Comparison of ENCODE assay signal across 12 cellular contexts in the genomic region with DNA sequence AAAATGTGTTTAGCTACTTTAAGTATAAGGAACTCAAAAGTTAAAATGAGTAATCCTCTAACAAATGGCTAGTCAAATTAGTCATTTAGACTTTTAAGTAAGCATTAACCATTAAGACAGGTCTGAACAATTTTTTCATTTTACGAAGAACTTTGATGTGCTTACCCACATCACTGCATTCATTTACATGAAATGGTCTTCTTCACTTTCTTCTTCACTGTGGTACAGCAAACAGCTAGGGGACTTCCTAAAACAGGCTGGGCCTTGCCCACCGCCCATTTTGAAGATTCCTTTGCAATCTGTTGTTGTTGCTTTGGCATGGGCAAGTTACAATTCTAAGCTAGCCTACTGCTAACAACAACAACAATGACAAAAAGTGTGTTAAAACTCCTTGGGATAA.
A peak's percentile ranks its signal among the peaks of the same experiment; 100 is the strongest.
DNase-seq lines count a peak whose midpoint lies in the region; ATAC-seq, FAIRE-seq and TF ChIP-seq lines count a peak whose summit lies in the region.
"Had no signal": no experiment of that assay in that cellular context is flagged by ENCODE, and none has a peak within 500 bp of the region (broad histone marks: within the 10 kb centered on the region; RNA-seq: fewer than 3 reads in every experiment).

No MANE protein-coding gene starts in this region.

- no peak overlapping the region for H3K27ac ChIP-seq in CD8-positive, alpha-beta T cell (ENCODE audit: low read depth, low read length)
- H3K27ac ChIP-seq in Karpas-422 (ENCODE audit: low read length) = peak overlapping the region; percentile 96
- no peak overlapping the region for H3K27ac ChIP-seq in foreskin keratinocyte
- no peak overlapping the region for H3K27ac ChIP-seq in small intestine (ENCODE audit: low read depth in 1 of 2, low read length in 1 of 2)
- H3K27ac ChIP-seq: stomach had no signal

- H3K4me1 Mint-ChIP-seq in CD8-positive, alpha-beta T cell (ENCODE audit: low read depth) = peaks cover 79% of the 10 kb centered on the region

- DNase-seq in CD8-positive, alpha-beta T cell = peak in 1 of 7 experiments; percentile 18
- DNase-seq in Karpas-422 (peak; percentile 86), foreskin keratinocyte (peak; percentile 52 to 54), SW480 (ENCODE audit: low spot score) (no peak), DMS 273 treated with DMSO at 0.1 percent for 48 hours (lab: John Stamatoyannopoulos, UW) (no peak), small intestine (no peak), GM03348 (ENCODE audit: low spot score) (no peak)
- DNase-seq: central memory CD4-positive, alpha-beta T cell; NCI-H2171; nephron progenitor cell; stomach had no signal

- peaks cover 78% of the 10 kb centered on the region for H3K79me2 ChIP-seq in Karpas-422 (ENCODE audit: low read length)

- intact Hi-C loops in CD8-positive, alpha-beta T cell (cut with DNase I, micrococcal nuclease) = loop anchor here (2.0 to 10.0 kb wide), 3 partner anchors 17 to 373 kb away; partner anchors contain the start of gene CBLB (in 1 of the 2)

- ATAC-seq in CD8-positive, alpha-beta T cell = peak; percentile 39
- peak; percentile 23 for ATAC-seq in GM18858 (IDR thresholded peaks at IDR 0.05; ENCODE audit: unreplicated experiment)
- ATAC-seq in foreskin keratinocyte = peak; percentile 76

- no peaks in the 10 kb centered on the region for H3K27me3 ChIP-seq in CD8-positive, alpha-beta T cell (ENCODE audit: insufficient read depth, low read length)
- no peaks in the 10 kb centered on the region for H3K27me3 ChIP-seq in Karpas-422 (ENCODE audit: low read length)
- H3K27me3 ChIP-seq in foreskin keratinocyte = no peaks in the 10 kb centered on the region
- H3K27me3 ChIP-seq in small intestine (ENCODE audit: control insufficient read depth in 2 of 2, insufficient read depth in 2 of 2, low read length in 2 of 2) = no peaks in the 10 kb centered on the region
- H3K27me3 ChIP-seq: stomach had no signal

- no peak overlapping the region for H3K4me3 ChIP-seq in CD8-positive, alpha-beta T cell (ENCODE audit: low read depth, low read length)
- H3K4me3 ChIP-seq in Karpas-422 (ENCODE audit: low read length) (peak overlapping the region; percentile 54), small intestine (ENCODE audit: low read depth in 1 of 2, low read length in 2 of 2) (no peak overlapping the region)
- H3K4me3 ChIP-seq: stomach had no signal

- no peak for TF ChIP-seq CTCF in CD8-positive, alpha-beta T cell (IDR thresholded peaks at IDR 0.05)
- TF ChIP-seq CTCF in foreskin keratinocyte (conservative IDR thresholded peaks at IDR 0.05) = no peak

- H3K9me3 Mint-ChIP-seq in CD8-positive, alpha-beta T cell = no peaks in the 10 kb centered on the region

- H2AFZ ChIP-seq in Karpas-422 (ENCODE audit: low read length) = no peak overlapping the region

- peak overlapping the region; percentile 79 for H3K27ac Mint-ChIP-seq in CD8-positive, alpha-beta T cell
- H3K27ac Mint-ChIP-seq: nephron progenitor cell had no signal

- no peaks in the 10 kb centered on the region for H3K27me3 Mint-ChIP-seq in CD8-positive, alpha-beta T cell (ENCODE audit: low read depth)

- H3K9me2 ChIP-seq in Karpas-422 (replicated peaks; ENCODE audit: insufficient read depth, low read length) = no peaks in the 10 kb centered on the region

- peaks cover 36% of the 10 kb centered on the region for H3K4me1 ChIP-seq in CD8-positive, alpha-beta T cell (ENCODE audit: insufficient read depth, low read length)
- H3K4me1 ChIP-seq in Karpas-422 (ENCODE audit: low read length) (peaks cover 98% of the 10 kb centered on the region), foreskin keratinocyte (peaks cover 19% of the 10 kb centered on the region), small intestine (ENCODE audit: control insufficient read depth in 2 of 2, insufficient read depth in 1 of 2, low read depth in 1 of 2, low read length in 1 of 2) (peaks cover 3% of the 10 kb centered on the region in 2 donors)

- 75 to 88% (median 84%) methylated on average over 2 of the region's 2 CpGs for WGBS in small intestine, 3 donors

- POLR2A ChIA-PET in CD8-positive, alpha-beta T cell (lab: Charles Lee) = interaction anchor here (1.2 to 1.6 kb wide), 5 partner anchors 11 to 48 kb away, joined by 3 to 4 read pairs (median 4); no protein-coding TSS in a partner anchor

- H3K36me3 Mint-ChIP-seq in CD8-positive, alpha-beta T cell = peaks cover 30% of the 10 kb centered on the region

- H3K4me3 Mint-ChIP-seq in CD8-positive, alpha-beta T cell = no peak overlapping the region
- H3K4me3 Mint-ChIP-seq: nephron progenitor cell had no signal

- FAIRE-seq in small intestine (lab: Jason Lieb, UNC) = no peak

- H3K9me3 ChIP-seq in CD8-positive, alpha-beta T cell (ENCODE audit: low read length) = no peaks in the 10 kb centered on the region
- H3K9me3 ChIP-seq in Karpas-422 (ENCODE audit: low read length) (no peaks in the 10 kb centered on the region), small intestine (ENCODE audit: control insufficient read depth, low read depth) (no peaks in the 10 kb centered on the region)
- H3K9me3 ChIP-seq: stomach had no signal

- H3K4me2 ChIP-seq in Karpas-422 (ENCODE audit: low read depth, low read length, poor library complexity, severe bottlenecking) = peak overlapping the region; percentile 83

- no peaks in the 10 kb centered on the region for H4K20me1 ChIP-seq in Karpas-422 (ENCODE audit: insufficient read depth, low read depth, low read length)

- H3K9ac ChIP-seq in Karpas-422 (ENCODE audit: low read length) = peak overlapping the region; percentile 75

- CTCF ChIA-PET in CD8-positive, alpha-beta T cell (lab: Charles Lee) = interaction anchor here (0.7 kb wide), 1 partner anchor 39 kb away, joined by 4 read pairs; no protein-coding TSS in a partner anchor

- H3K36me3 ChIP-seq in CD8-positive, alpha-beta T cell (ENCODE audit: insufficient read depth, low read length) = no peaks in the 10 kb centered on the region
- H3K36me3 ChIP-seq in Karpas-422 (ENCODE audit: insufficient read depth, low read length) (0 out of 2 replicates have a peak, but pooled peaks cover 3% of the 10 kb centered on the region), small intestine (ENCODE audit: control insufficient read depth in 2 of 2, insufficient read depth in 2 of 2, low read length in 2 of 2) (peaks cover 0 to 2% of the 10 kb centered on the region in 2 donors)

Comparison
In these comparisons a context has a peak if more than half of its experiments do, and no peak if none do; other contexts are left out.
1. ATAC-seq: peak in every context shown above with its lines; median percentile 76 in foreskin keratinocyte; 39 in CD8-positive, alpha-beta T cell; 23 in GM18858.
2. DNase-seq: peak in Karpas-422 (single experiment) and foreskin keratinocyte (2 of 2); none in SW480 (single experiment), DMS 273 treated with DMSO at 0.1 percent for 48 hours (single experiment), small intestine (single experiment) and GM03348 (single experiment).